In the genomic region with DNA sequence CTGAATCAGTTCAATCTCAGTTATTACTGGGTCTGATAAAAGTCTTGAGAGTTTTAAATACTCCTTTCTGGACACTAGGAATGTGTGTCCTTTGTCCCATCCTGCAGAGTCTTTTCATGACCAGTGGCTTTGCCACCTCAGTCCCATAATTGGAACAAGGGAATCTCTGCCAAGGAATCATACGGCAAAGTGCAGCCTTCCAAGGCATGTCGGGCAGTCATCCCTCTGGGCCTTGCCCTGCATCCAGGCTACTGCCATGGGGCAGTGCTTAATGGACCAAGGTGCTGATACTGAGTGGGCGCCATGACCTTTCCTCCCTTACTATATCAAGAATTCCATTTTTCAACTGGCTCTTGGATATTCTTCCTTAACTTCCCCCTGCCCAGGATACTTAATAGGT, we compare ENCODE assay signal across 22 cellular contexts.
DNase-seq lines count a peak whose midpoint lies in the region; ATAC-seq and TF ChIP-seq lines count a peak whose summit lies in the region.
"Had no signal": no experiment of that assay in that cellular context is flagged by ENCODE, and none has a peak within 500 bp of the region (broad histone marks: within the 10 kb centered on the region; RNA-seq: fewer than 3 reads in every experiment).

No MANE protein-coding gene starts in this region.

- peaks cover 4 to 13% of the 10 kb centered on the region in 2 donors for H3K27me3 Mint-ChIP-seq in natural killer cell treated with Interleukin-12 subunit alpha and Interleukin-12 subunit beta and Interleukin-15 and Interleukin-18, amount 100 ng/mL, for 72 hours
- H3K27me3 Mint-ChIP-seq: B cell; CD4-positive, CD25-positive, alpha-beta regulatory T cell had no signal

- H3K9me3 ChIP-seq in heart right ventricle = no peaks in the 10 kb centered on the region
- H3K9me3 ChIP-seq in psoas muscle = no peaks in the 10 kb centered on the region
- H3K9me3 ChIP-seq: BLaER1, Caco-2, HAP-1 had no signal

- intact Hi-C loops in Right ventricle myocardium inferior (cut with DNase I) (loop anchor here (10.0 kb wide), 2 partner anchors 327 to 1093 kb away; no protein-coding TSS in a partner anchor), cardiac septum (cut with DNase I) (no loop called here), heart right ventricle (cut with DNase I) (loop anchor here in 6 of 10 donors (5.0 to 10.0 kb wide), 3 partner anchors 247 to 1083 kb away; no protein-coding TSS in a partner anchor), psoas muscle (cut with DNase I) (no loop called here)

- no peak overlapping the region for H3K4me3 Mint-ChIP-seq in natural killer cell treated with Interleukin-12 subunit alpha and Interleukin-12 subunit beta and Interleukin-15 and Interleukin-18, amount 100 ng/mL, for 72 hours
- H3K4me3 Mint-ChIP-seq: B cell; CD4-positive, CD25-positive, alpha-beta regulatory T cell; CD8-positive, alpha-beta T cell; GM23338; HFFc6 had no signal

- TF ChIP-seq CTCF in heart right ventricle (IDR thresholded peaks at IDR 0.05) (no peak), psoas muscle (IDR thresholded peaks at IDR 0.05) (no peak), foreskin fibroblast (IDR thresholded peaks at IDR 0.05; ENCODE audit: low read depth, low read length) (no peak)

- ATAC-seq in Right ventricle myocardium inferior = peak; percentile 76
- ATAC-seq in heart right ventricle = peak in 7 of 8 donors; percentile 58 to 91 (median 81)
- ATAC-seq in psoas muscle = peak; percentile 25 to 80 (median 70)
- ATAC-seq in natural killer cell treated with Interleukin-12 subunit alpha and Interleukin-12 subunit beta and Interleukin-15 and Interleukin-18, amount 100 ng/mL, for 72 hours = no peak
- ATAC-seq: CD8-positive, alpha-beta T cell; GM23338 had no signal

- H3K4me3 ChIP-seq in heart right ventricle = no peak overlapping the region
- H3K4me3 ChIP-seq in psoas muscle = no peak overlapping the region
- H3K4me3 ChIP-seq in foreskin fibroblast (ENCODE audit: low read depth in 1 of 2, low read length in 2 of 2) = no peak overlapping the region
- H3K4me3 ChIP-seq: BLaER1, GM12878, GM23338, HAP-1 had no signal

- no peaks in the 10 kb centered on the region for H3K36me3 Mint-ChIP-seq in natural killer cell treated with Interleukin-12 subunit alpha and Interleukin-12 subunit beta and Interleukin-15 and Interleukin-18, amount 100 ng/mL, for 72 hours
- H3K36me3 Mint-ChIP-seq: CD4-positive, CD25-positive, alpha-beta regulatory T cell; CD8-positive, alpha-beta T cell had no signal

- H3K27me3 ChIP-seq in heart right ventricle (no peaks in the 10 kb centered on the region), psoas muscle (ENCODE audit: insufficient read depth in 3 of 3, low read length in 2 of 3) (no peaks in the 10 kb centered on the region)
- H3K27me3 ChIP-seq: BLaER1 had no signal

- no peaks in the 10 kb centered on the region for H3K9me3 Mint-ChIP-seq in natural killer cell treated with Interleukin-12 subunit alpha and Interleukin-12 subunit beta and Interleukin-15 and Interleukin-18, amount 100 ng/mL, for 72 hours
- H3K9me3 Mint-ChIP-seq: CD4-positive, CD25-positive, alpha-beta regulatory T cell; CD8-positive, alpha-beta T cell; GM23338; HFFc6 had no signal

- H3K36me3 ChIP-seq in heart right ventricle (no peaks in the 10 kb centered on the region), psoas muscle (ENCODE audit: insufficient read depth in 1 of 2, low read depth in 1 of 2) (no peaks in the 10 kb centered on the region)
- H3K36me3 ChIP-seq: BLaER1, HAP-1 had no signal

- H3K27ac ChIP-seq in heart right ventricle = peak overlapping the region in 1 of 10 donors; percentile 1
- no peak overlapping the region for H3K27ac ChIP-seq in psoas muscle
- H3K27ac ChIP-seq: 22Rv1, BLaER1, C4-2B had no signal

- no peaks in the 10 kb centered on the region for H3K4me1 Mint-ChIP-seq in natural killer cell treated with Interleukin-12 subunit alpha and Interleukin-12 subunit beta and Interleukin-15 and Interleukin-18, amount 100 ng/mL, for 72 hours (ENCODE audit: low read depth in 2 of 2)
- H3K4me1 Mint-ChIP-seq: B cell; CD4-positive, CD25-positive, alpha-beta regulatory T cell; GM23338 had no signal

- peaks cover 0 to 25% (median 13%) of the 10 kb centered on the region in 9 donors for H3K4me1 ChIP-seq in heart right ventricle
- H3K4me1 ChIP-seq in psoas muscle = peaks cover 4% of the 10 kb centered on the region
- H3K4me1 ChIP-seq: BLaER1, HAP-1 had no signal

- H3K27ac Mint-ChIP-seq in natural killer cell treated with Interleukin-12 subunit alpha and Interleukin-12 subunit beta and Interleukin-15 and Interleukin-18, amount 100 ng/mL, for 72 hours = no peak overlapping the region
- H3K27ac Mint-ChIP-seq: B cell; CD4-positive, CD25-positive, alpha-beta regulatory T cell; CD8-positive, alpha-beta T cell; GM23338; HFFc6 had no signal

- DNase-seq in Right ventricle myocardium inferior (ENCODE audit: missing footprints) (no peak), cardiac septum (ENCODE audit: low spot score) (no peak), heart right ventricle (peak in 1 of 2 donors; percentile 36), medulla oblongata (ENCODE audit: extremely low spot score) (peak; percentile 39), psoas muscle (no peak), foreskin fibroblast (no peak), DMS79 treated with DMSO at 0.1 percent for 48 hours (lab: John Stamatoyannopoulos, UW) (no peak)
- no peak for DNase-seq in natural killer cell treated with Interleukin-12 subunit alpha and Interleukin-12 subunit beta and Interleukin-15 and Interleukin-18, amount 100 ng/mL, for 72 hours (ENCODE audit: low spot score)
- DNase-seq: Caco-2; CD4-positive, CD25-positive, alpha-beta regulatory T cell; CD8-positive, alpha-beta T cell; DMS153; EL; GDM1; HFFc6 had no signal

- 64 to 65% methylated on average over 3 of the region's 3 CpGs for WGBS in heart right ventricle, 2 donors
- whole genome bisulfite sequencing in psoas muscle, 3 donors = 40 to 47% (median 45%) methylated on average over 3 of the region's 3 CpGs

Comparison
In these comparisons a context has a peak if more than half of its experiments do, and no peak if none do; other contexts are left out.
1. intact Hi-C loops: an anchor here in Right ventricle myocardium inferior (10.0 kb wide) and heart right ventricle (5.0 to 10.0 kb wide); none called in cardiac septum and psoas muscle.
2. ATAC-seq: peak in Right ventricle myocardium inferior (single experiment), heart right ventricle (7 of 8) and psoas muscle (4 of 4); none in natural killer cell treated with Interleukin-12 subunit alpha and Interleukin-12 subunit beta and Interleukin-15 and Interleukin-18, amount 100 ng/mL, for 72 hours (0 of 2).